Comparison of ENCODE assay signal across 17 cellular contexts in genomic region chr3:72340056-72340455, GRCh38.
"Had no signal": no experiment of that assay in that cellular context is flagged by ENCODE, and none has a peak within 500 bp of the region (broad histone marks: within the 10 kb centered on the region; RNA-seq: fewer than 3 reads in every experiment).

No MANE protein-coding gene starts in this region.

- DNase-seq: effector memory CD4-positive, alpha-beta T cell; glutamatergic neuron; immature natural killer cell; naive thymus-derived CD4-positive, alpha-beta T cell; nephron progenitor cell; retina; right lobe of liver; stimulated activated CD4-positive, alpha-beta T cell treated with anti-CD3 and anti-CD28 coated beads, Interleukin-15, amount 100 ng/mL, for 24 hours; stimulated activated CD4-positive, alpha-beta T cell treated with anti-CD3 and anti-CD28 coated beads, Interleukin-1b, Interleukin-23, amount 100 ng/mL, for 48 hours; stimulated activated CD4-positive, alpha-beta T cell treated with anti-CD3 and anti-CD28 coated beads, Interleukin-4, amount 100 ng/mL, for 24 hours; upper lobe of right lung had no signal

- H3K4me3 ChIP-seq: esophagus muscularis mucosa, gastroesophageal sphincter, left ventricle myocardium inferior, lung, psoas muscle, right lobe of liver, tibial artery, upper lobe of right lung had no signal

- H3K27ac ChIP-seq: left ventricle myocardium inferior, right lobe of liver, tibial artery, upper lobe of right lung had no signal

- H3K27me3 ChIP-seq: esophagus muscularis mucosa, gastroesophageal sphincter, right lobe of liver, tibial artery, upper lobe of right lung had no signal

- H3K4me1 ChIP-seq: right lobe of liver had no signal

- H3K36me3 ChIP-seq: esophagus muscularis mucosa, gastroesophageal sphincter, left ventricle myocardium inferior, right lobe of liver, tibial artery, upper lobe of right lung had no signal

- H3K9me3 ChIP-seq: esophagus muscularis mucosa, gastroesophageal sphincter, left ventricle myocardium inferior, psoas muscle, right lobe of liver, tibial artery, upper lobe of right lung had no signal
